In the genomic region with DNA sequence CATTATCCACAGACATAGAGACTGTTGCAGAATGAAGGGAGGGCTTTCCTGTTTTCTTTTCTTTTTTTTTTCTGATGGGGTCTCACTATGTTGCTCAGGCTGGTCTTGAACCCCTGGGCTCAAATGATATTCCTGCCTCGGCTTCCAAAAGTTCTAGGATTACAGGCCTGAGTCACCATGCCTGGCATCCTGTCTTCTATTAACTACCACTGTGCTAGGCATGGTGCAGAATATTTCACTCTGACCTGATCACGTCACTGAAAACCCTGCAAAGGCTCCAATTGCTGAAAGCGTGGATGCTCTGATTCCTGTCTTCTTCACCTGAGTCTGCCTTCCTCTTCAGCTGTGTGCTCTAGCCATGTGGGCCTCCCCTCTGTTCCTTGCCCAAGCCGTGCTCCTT, we compare ENCODE assay signal across 30 cellular contexts. TPM values are rescaled to one million over a fixed set of nuclear protein-coding genes. Genes with fewer than 3 reads are reported as not detected.
DNase-seq lines count a peak whose midpoint lies in the region; ATAC-seq, FAIRE-seq and TF ChIP-seq lines count a peak whose summit lies in the region.
"Had no signal": no experiment of that assay in that cellular context is flagged by ENCODE, and none has a peak within 500 bp of the region (broad histone marks: within the 10 kb centered on the region; RNA-seq: fewer than 3 reads in every experiment).

No MANE protein-coding gene starts in this region.

- no peak for TF ChIP-seq EP300 in H1 (IDR thresholded peaks at IDR 0.05; ENCODE audit: borderline replicate concordance in 1 of 2, low read depth in 2 of 2, low read length in 2 of 2)

- no peak overlapping the region for H3K9ac ChIP-seq in H1 (replicated peaks in 1 of 4; ENCODE audit: extremely low read depth in 1 of 4, low read depth in 3 of 4, low read length in 3 of 4)

- CTCF ChIA-PET in H1 (lab: Charles Lee; ENCODE audit: partially characterized antibody): interaction anchor here (0.9 to 1.6 kb wide), 4 partner anchors 9 to 49 kb away, joined by 3 to 8 read pairs (median 4); no protein-coding TSS in a partner anchor
- CTCF ChIA-PET in naive thymus-derived CD4-positive, alpha-beta T cell (lab: Charles Lee): no interaction called here

- H3K23me2 ChIP-seq in H1 (ENCODE audit: low read depth, low read length): peaks cover 1% of the 10 kb centered on the region; the same call in 1 of the 2 replicates

- peaks cover 0 to 5% of the 10 kb centered on the region in 2 experiments; a peak in 1 of 4 replicates for H3K79me2 ChIP-seq in H1 (ENCODE audit: control insufficient read depth in 1 of 2, insufficient read depth in 2 of 2, low read length in 2 of 2)

- TF ChIP-seq RAD21 in H1 (IDR thresholded peaks at IDR 0.05 in 1 of 2, conservative IDR thresholded peaks at IDR 0.05 in 1 of 2; ENCODE audit: low read depth in 2 of 2, low read length in 2 of 2): no peak

- no peaks in the 10 kb centered on the region for H3K9me3 Mint-ChIP-seq in neural crest cell
- H3K9me3 Mint-ChIP-seq in naive thymus-derived CD4-positive, alpha-beta T cell: no peaks in the 10 kb centered on the region
- no peaks in the 10 kb centered on the region for H3K9me3 Mint-ChIP-seq in activated T-helper 1 cell treated with anti-CD3 and anti-CD28 coated beads, Interleukin-12 subunit alpha, Interleukin-12 subunit beta, Interleukin-2, Interleukin-4 antibody, amounts not matched to agents 30 ng/mL and 10 ng/mL and 1 ng/mL, durations not matched to agents 14 hours and 24 hours and 36 hours
- H3K9me3 Mint-ChIP-seq: activated naive CD8-positive, alpha-beta T cell treated with anti-CD3 and anti-CD28 coated beads, Interleukin-2, amount 50 U/mL, for 24 hours; activated T-cell treated with anti-CD3 and anti-CD28 coated beads, Interleukin-2, amount 50 U/mL, for 24 hours; CD8-positive, alpha-beta T cell; memory B cell had no signal

- peak; percentile 61 for DNase-seq in ELR (ENCODE audit: low read depth)
- peak; percentile 71 for DNase-seq in RCC 7860 (ENCODE audit: low spot score)
- DNase-seq in H1 (ENCODE audit: low read depth in 1 of 2, low spot score in 2 of 2): no peak
- DNase-seq in neural crest cell (ENCODE audit: low read depth, low spot score): no peak
- DNase-seq in germinal center (ENCODE audit: low spot score): no peak
- DNase-seq in naive thymus-derived CD4-positive, alpha-beta T cell: no peak
- no peak for DNase-seq in DMS153 (lab: John Stamatoyannopoulos, UW)
- no peak for DNase-seq in activated T-helper 1 cell treated with anti-CD3 and anti-CD28 coated beads, Interleukin-12 subunit alpha, Interleukin-12 subunit beta, Interleukin-2, Interleukin-4 antibody, amounts not matched to agents 30 ng/mL and 10 ng/mL and 1 ng/mL, durations not matched to agents 14 hours and 24 hours and 36 hours (ENCODE audit: low spot score)
- DNase-seq: activated CD4-positive, alpha-beta T cell treated with anti-CD3 and anti-CD28 coated beads for 48 hours; activated gamma-delta T cell treated with Interleukin-2 at 50 U/mL for 16 hours; activated naive CD8-positive, alpha-beta T cell treated with anti-CD3 and anti-CD28 coated beads, Interleukin-2, amount 50 U/mL, for 24 hours; activated T-cell treated with anti-CD3 and anti-CD28 coated beads, Interleukin-2, amount 50 U/mL, for 24 hours; CD8-positive, alpha-beta T cell; DMS 273 treated with DMSO at 0.1 percent for 48 hours; effector memory CD4-positive, alpha-beta T cell; left colon; NCI-H1048; NCI-H1694; NCI-H446 treated with DMSO at 0.1 percent for 48 hours; NCI-H82; occipital lobe; RPMI8226; small intestine; stimulated activated CD8-positive, alpha-beta memory T cell treated with anti-CD3 and anti-CD28 coated beads, Interleukin-4, amount 100 ng/mL, for 48 hours; T-helper 17 cell; tibial artery had no signal

- H3K4me2 ChIP-seq in H1 (ENCODE audit: insufficient read depth in 1 of 2, low read depth in 2 of 2, low read length in 2 of 2): no peak overlapping the region

- peak overlapping the region; percentile 0 for H3K27ac Mint-ChIP-seq in neural crest cell (ENCODE audit: unreplicated experiment)
- no peak overlapping the region for H3K27ac Mint-ChIP-seq in naive thymus-derived CD4-positive, alpha-beta T cell
- no peak overlapping the region for H3K27ac Mint-ChIP-seq in activated T-helper 1 cell treated with anti-CD3 and anti-CD28 coated beads, Interleukin-12 subunit alpha, Interleukin-12 subunit beta, Interleukin-2, Interleukin-4 antibody, amounts not matched to agents 30 ng/mL and 10 ng/mL and 1 ng/mL, durations not matched to agents 14 hours and 24 hours and 36 hours
- H3K27ac Mint-ChIP-seq: activated naive CD8-positive, alpha-beta T cell treated with anti-CD3 and anti-CD28 coated beads, Interleukin-2, amount 50 U/mL, for 24 hours; activated T-cell treated with anti-CD3 and anti-CD28 coated beads, Interleukin-2, amount 50 U/mL, for 24 hours; B cell; CD8-positive, alpha-beta T cell; memory B cell had no signal

- H3K18ac ChIP-seq in H1 (ENCODE audit: extremely low read depth, low read length): peak overlapping the region; percentile 85

- no peak for TF ChIP-seq POLR2A in H1 (IDR thresholded peaks at IDR 0.05; ENCODE audit: control extremely low read depth in 1 of 2, low read depth in 2 of 2, low read length in 2 of 2)

- peak overlapping the region; percentile 93; the same call in 1 of the 2 replicates for H2BK5ac ChIP-seq in H1 (ENCODE audit: low read depth, low read length)

- no peaks in the 10 kb centered on the region for H3K9me3 ChIP-seq in H1 (ENCODE audit: insufficient read depth in 2 of 2, low read depth in 1 of 2, low read length in 1 of 2)
- H3K9me3 ChIP-seq in naive thymus-derived CD4-positive, alpha-beta T cell (ENCODE audit: control insufficient read depth in 2 of 3, low read length in 3 of 3): no peaks in the 10 kb centered on the region
- H3K9me3 ChIP-seq: tibial artery had no signal

- intact Hi-C loops in naive thymus-derived CD4-positive, alpha-beta T cell (cut with micrococcal nuclease): no loop called here
- intact Hi-C loops in activated T-helper 1 cell treated with anti-CD3 and anti-CD28 coated beads, Interleukin-12 subunit alpha, Interleukin-12 subunit beta, Interleukin-2, Interleukin-4 antibody, amounts not matched to agents 30 ng/mL and 10 ng/mL and 1 ng/mL, durations not matched to agents 14 hours and 24 hours and 36 hours (cut with micrococcal nuclease): no loop called here

- H3K56ac ChIP-seq in H1 (replicated peaks; ENCODE audit: insufficient read length, low read depth, low read length): no peak overlapping the region

- H3K27me3 ChIP-seq in H1 (replicated peaks in 1 of 4; ENCODE audit: control insufficient read depth in 3 of 4, extremely low read depth in 1 of 4, insufficient read depth in 3 of 4, low read length in 3 of 4): no peaks in the 10 kb centered on the region
- no peaks in the 10 kb centered on the region for H3K27me3 ChIP-seq in naive thymus-derived CD4-positive, alpha-beta T cell (ENCODE audit: control insufficient read depth in 2 of 2, insufficient read depth in 2 of 2, low read length in 2 of 2)
- H3K27me3 ChIP-seq: tibial artery had no signal

- peak overlapping the region; percentile 100 for H2BK12ac ChIP-seq in H1 (ENCODE audit: low read depth, low read length)

- H3K4me3 Mint-ChIP-seq in neural crest cell: no peak overlapping the region
- H3K4me3 Mint-ChIP-seq in naive thymus-derived CD4-positive, alpha-beta T cell: no peak overlapping the region
- H3K4me3 Mint-ChIP-seq in activated T-helper 1 cell treated with anti-CD3 and anti-CD28 coated beads, Interleukin-12 subunit alpha, Interleukin-12 subunit beta, Interleukin-2, Interleukin-4 antibody, amounts not matched to agents 30 ng/mL and 10 ng/mL and 1 ng/mL, durations not matched to agents 14 hours and 24 hours and 36 hours: no peak overlapping the region
- H3K4me3 Mint-ChIP-seq: activated naive CD8-positive, alpha-beta T cell treated with anti-CD3 and anti-CD28 coated beads, Interleukin-2, amount 50 U/mL, for 24 hours; activated T-cell treated with anti-CD3 and anti-CD28 coated beads, Interleukin-2, amount 50 U/mL, for 24 hours; B cell; CD8-positive, alpha-beta T cell; memory B cell; T-helper 17 cell had no signal

- FAIRE-seq in RCC 7860 (lab: Jason Lieb, UNC) (peak; percentile 67), H1 (lab: Jason Lieb, UNC) (no peak)
- FAIRE-seq: frontal cortex, G401.6, small intestine had no signal

- H2BK120ac ChIP-seq in H1 (replicated peaks; ENCODE audit: low read depth, low read length): peak overlapping the region; percentile 16

- no peaks in the 10 kb centered on the region for H3K36me3 ChIP-seq in H1 (ENCODE audit: control insufficient read depth in 2 of 4, insufficient read depth in 4 of 4, low read length in 3 of 4)
- H3K36me3 ChIP-seq in naive thymus-derived CD4-positive, alpha-beta T cell (ENCODE audit: control insufficient read depth in 2 of 3, insufficient read depth in 3 of 3, low read length in 3 of 3): no peaks in the 10 kb centered on the region
- H3K36me3 ChIP-seq: tibial artery had no signal

- no peak overlapping the region for H4K8ac ChIP-seq in H1 (ENCODE audit: extremely low read depth, insufficient read depth, low read length)

- no peaks in the 10 kb centered on the region for H3K27me3 Mint-ChIP-seq in neural crest cell (ENCODE audit: low read depth)
- H3K27me3 Mint-ChIP-seq in naive thymus-derived CD4-positive, alpha-beta T cell: peaks cover 0 to 3% (median 0%) of the 10 kb centered on the region in 5 donors
- H3K27me3 Mint-ChIP-seq in activated T-helper 1 cell treated with anti-CD3 and anti-CD28 coated beads, Interleukin-12 subunit alpha, Interleukin-12 subunit beta, Interleukin-2, Interleukin-4 antibody, amounts not matched to agents 30 ng/mL and 10 ng/mL and 1 ng/mL, durations not matched to agents 14 hours and 24 hours and 36 hours (ENCODE audit: insufficient read depth): peaks cover 2% of the 10 kb centered on the region
- H3K27me3 Mint-ChIP-seq: activated naive CD8-positive, alpha-beta T cell treated with anti-CD3 and anti-CD28 coated beads, Interleukin-2, amount 50 U/mL, for 24 hours; activated T-cell treated with anti-CD3 and anti-CD28 coated beads, Interleukin-2, amount 50 U/mL, for 24 hours; B cell; memory B cell; T-helper 17 cell had no signal

- H3K27ac ChIP-seq in H1 (ENCODE audit: low read depth, low read length): no peak overlapping the region
- H3K27ac ChIP-seq in naive thymus-derived CD4-positive, alpha-beta T cell (ENCODE audit: low read depth, low read length): no peak overlapping the region
- H3K27ac ChIP-seq: tibial artery had no signal

- no peak for ATAC-seq in naive thymus-derived CD4-positive, alpha-beta T cell
- ATAC-seq: activated naive CD8-positive, alpha-beta T cell treated with anti-CD3 and anti-CD28 coated beads, Interleukin-2, amount 50 U/mL, for 24 hours; CD8-positive, alpha-beta T cell; left colon; T-helper 17 cell had no signal

- H3K79me1 ChIP-seq in H1 (ENCODE audit: low read depth, low read length): no peaks in the 10 kb centered on the region

- peaks cover 17% of the 10 kb centered on the region for H3K4me1 Mint-ChIP-seq in neural crest cell
- peaks cover 0 to 5% (median 0%) of the 10 kb centered on the region in 7 donors for H3K4me1 Mint-ChIP-seq in naive thymus-derived CD4-positive, alpha-beta T cell
- no peaks in the 10 kb centered on the region for H3K4me1 Mint-ChIP-seq in activated T-helper 1 cell treated with anti-CD3 and anti-CD28 coated beads, Interleukin-12 subunit alpha, Interleukin-12 subunit beta, Interleukin-2, Interleukin-4 antibody, amounts not matched to agents 30 ng/mL and 10 ng/mL and 1 ng/mL, durations not matched to agents 14 hours and 24 hours and 36 hours (ENCODE audit: low read depth)
- H3K4me1 Mint-ChIP-seq: B cell, memory B cell had no signal

- H2BK20ac ChIP-seq in H1 (ENCODE audit: low read length): peak overlapping the region; percentile 81

- H3K14ac ChIP-seq in H1 (ENCODE audit: insufficient read length): no peak overlapping the region

- peak overlapping the region; percentile 27 for H4K91ac ChIP-seq in H1 (replicated peaks; ENCODE audit: insufficient read length, low read length)

- no peak overlapping the region for H2AFZ ChIP-seq in H1 (ENCODE audit: low read length)

- peak overlapping the region; percentile 23 for H3K4ac ChIP-seq in H1 (replicated peaks; ENCODE audit: insufficient read length, low read depth, low read length)

- H2AK5ac ChIP-seq in H1 (ENCODE audit: low read depth, low read length): peak overlapping the region; percentile 85; the same call in 1 of the 2 replicates

- no peak overlapping the region for H4K5ac ChIP-seq in H1 (ENCODE audit: insufficient read length, low read depth, low read length)

- no peak for TF ChIP-seq CTCF in H1 (IDR thresholded peaks at IDR 0.05; ENCODE audit: control extremely low read depth in 1 of 3, insufficient read depth in 1 of 3, low read depth in 1 of 3, low read length in 3 of 3)
- no peak for TF ChIP-seq CTCF in neural crest cell (conservative IDR thresholded peaks at IDR 0.05)

- no peaks in the 10 kb centered on the region for H4K20me1 ChIP-seq in H1 (replicated peaks in 1 of 2; ENCODE audit: control insufficient read depth in 1 of 2, insufficient read depth in 2 of 2, low read length in 2 of 2)

- no peak overlapping the region for H3K4me3 ChIP-seq in H1 (ENCODE audit: extremely low read depth in 1 of 4, insufficient read depth in 2 of 4, low read depth in 3 of 4, low read length in 4 of 4)
- no peak overlapping the region for H3K4me3 ChIP-seq in naive thymus-derived CD4-positive, alpha-beta T cell (ENCODE audit: low read length)
- H3K4me3 ChIP-seq: tibial artery had no signal

- peaks cover 19 to 31% (median 29%) of the 10 kb centered on the region in 4 experiments for H3K4me1 ChIP-seq in H1 (replicated peaks in 1 of 4; ENCODE audit: control insufficient read depth in 3 of 4, insufficient read depth in 4 of 4, low read length in 3 of 4)
- H3K4me1 ChIP-seq in naive thymus-derived CD4-positive, alpha-beta T cell (ENCODE audit: control insufficient read depth in 2 of 2, insufficient read depth in 2 of 2, low read length in 2 of 2): no peaks in the 10 kb centered on the region
- H3K4me1 ChIP-seq: tibial artery had no signal

- POLR2A ChIA-PET in H1 (lab: Charles Lee; ENCODE audit: partially characterized antibody): interaction anchor here (1.2 to 4.8 kb wide), 3 partner anchors 10 to 66 kb away, joined by 3 to 50 read pairs (median 9); partner anchors contain the start of genes COMMD7, DNMT3B and MAPRE1
- POLR2A ChIA-PET in naive thymus-derived CD4-positive, alpha-beta T cell (lab: Charles Lee): no interaction called here

- 0 out of 2 replicates have a peak overlapping the region, but pooled peaks have one; percentile 19 for H2BK15ac ChIP-seq in H1 (ENCODE audit: low read length)

- no peak overlapping the region for H3K23ac ChIP-seq in H1 (ENCODE audit: insufficient read length)

- H3K36me3 Mint-ChIP-seq in neural crest cell (ENCODE audit: low read depth): no peaks in the 10 kb centered on the region
- H3K36me3 Mint-ChIP-seq in naive thymus-derived CD4-positive, alpha-beta T cell: no peaks in the 10 kb centered on the region
- no peaks in the 10 kb centered on the region for H3K36me3 Mint-ChIP-seq in activated T-helper 1 cell treated with anti-CD3 and anti-CD28 coated beads, Interleukin-12 subunit alpha, Interleukin-12 subunit beta, Interleukin-2, Interleukin-4 antibody, amounts not matched to agents 30 ng/mL and 10 ng/mL and 1 ng/mL, durations not matched to agents 14 hours and 24 hours and 36 hours (ENCODE audit: low read depth)
- H3K36me3 Mint-ChIP-seq: CD8-positive, alpha-beta T cell; memory B cell had no signal

- WGBS in H1 (ENCODE audit: extremely low coverage in 1 of 2, insufficient coverage in 1 of 2, insufficient read length in 1 of 2, insufficient replicate concordance in 2 of 2, low coverage in 1 of 2, low lambda C conversion rate in 2 of 2, missing lambda C conversion rate in 1 of 2), 2 experiments: 84% methylated on average over 4 of the region's 4 CpGs; no CpG with 5 or more reads in 1 of the 2 experiments

RNA-seq across cellular contexts. Expression of gene DNMT3B, which starts 8.5 kb away (rescaled TPM):
- total RNA-seq in H1 (2021; fragmentation: NEBNext Ultra II Directional; extraction: Animal tissue kit (Norgen Biotek cat#: 25700)): 1,016 and 1,038 TPM in 2 replicates
- 433 and 469 TPM in 2 replicates for polyA plus RNA-seq in H1 (2011; rRNA removed)
- 457 TPM for polyA plus RNA-seq in H1 (2011; cell fraction: cytosol; rRNA removed)
- 676 TPM for polyA plus RNA-seq in H1 (2011; cell fraction: nucleus; rRNA removed)
- 568 to 702 TPM (median 611 TPM) in 4 replicates for polyA plus RNA-seq in H1 (2012, experiment 1 of 2)
- 410 TPM for polyA plus RNA-seq in H1 (2012, experiment 2 of 2)
- 587 TPM for polyA plus RNA-seq in H1 (2013, experiment 1 of 2)
- 555 TPM for polyA plus RNA-seq in H1 (2013, experiment 2 of 2)
- polyA minus RNA-seq in H1 (2011; rRNA and poly(A)+ RNA removed): 327 and 359 TPM in 2 replicates
- 389 TPM for polyA minus RNA-seq in H1 (2011; cell fraction: cytosol; rRNA and poly(A)+ RNA removed)
- 257 TPM for polyA minus RNA-seq in H1 (2011; cell fraction: nucleus; rRNA and poly(A)+ RNA removed)
- 57.3 and 58.0 TPM in 2 replicates for total RNA-seq in neural crest cell
- total RNA-seq in naive thymus-derived CD4-positive, alpha-beta T cell: 1 to 10 TPM in 1 of 5 experiments, under 1 TPM in 4; 0.32 to 2.5 (median 0.66) TPM
- under 1 TPM; 0.33 to 0.72 TPM for polyA plus RNA-seq in naive thymus-derived CD4-positive, alpha-beta T cell
- 0.75 and 0.93 TPM in 2 replicates for total RNA-seq in activated T-helper 1 cell treated with anti-CD3 and anti-CD28 coated beads, Interleukin-12 subunit alpha, Interleukin-12 subunit beta, Interleukin-2, Interleukin-4 antibody, amounts not matched to agents 30 ng/mL and 10 ng/mL and 1 ng/mL, durations not matched to agents 14 hours and 24 hours and 36 hours

RNA-seq across cellular contexts. Expression of gene COMMD7, which starts 10.5 kb away (rescaled TPM):
- 48.8 and 48.9 TPM in 2 replicates for total RNA-seq in H1 (2021; fragmentation: NEBNext Ultra II Directional; extraction: Animal tissue kit (Norgen Biotek cat#: 25700))
- 39.4 and 39.8 TPM in 2 replicates for polyA plus RNA-seq in H1 (2011; rRNA removed)
- 41.8 TPM for polyA plus RNA-seq in H1 (2011; cell fraction: cytosol; rRNA removed)
- polyA plus RNA-seq in H1 (2011; cell fraction: nucleus; rRNA removed): 37.4 TPM
- 37.7 to 43.8 TPM (median 39.0 TPM) in 4 replicates for polyA plus RNA-seq in H1 (2012, experiment 1 of 2)
- polyA plus RNA-seq in H1 (2012, experiment 2 of 2): 51.1 TPM
- 50.4 TPM for polyA plus RNA-seq in H1 (2013, experiment 1 of 2)
- polyA plus RNA-seq in H1 (2013, experiment 2 of 2): 48.5 TPM
- 26.8 and 28.1 TPM in 2 replicates for polyA minus RNA-seq in H1 (2011; rRNA and poly(A)+ RNA removed)
- polyA minus RNA-seq in H1 (2011; cell fraction: cytosol; rRNA and poly(A)+ RNA removed): 16.2 TPM
- 27.2 TPM for polyA minus RNA-seq in H1 (2011; cell fraction: nucleus; rRNA and poly(A)+ RNA removed)
- total RNA-seq in neural crest cell: 60.4 and 65.3 TPM in 2 replicates
- 10 to 100 TPM; 31.5 to 66.3 (median 40.3) TPM for total RNA-seq in naive thymus-derived CD4-positive, alpha-beta T cell
- polyA plus RNA-seq in naive thymus-derived CD4-positive, alpha-beta T cell: 100 to 1,000 TPM; 141 TPM
- 41.3 and 43.0 TPM in 2 replicates for total RNA-seq in activated T-helper 1 cell treated with anti-CD3 and anti-CD28 coated beads, Interleukin-12 subunit alpha, Interleukin-12 subunit beta, Interleukin-2, Interleukin-4 antibody, amounts not matched to agents 30 ng/mL and 10 ng/mL and 1 ng/mL, durations not matched to agents 14 hours and 24 hours and 36 hours

Comparison
In these comparisons a context has a peak if more than half of its experiments do, and no peak if none do; other contexts are left out.
1. DNase-seq: peak in ELR (single experiment) and RCC 7860 (single experiment); none in H1 (0 of 2), neural crest cell (single experiment), germinal center (single experiment), naive thymus-derived CD4-positive, alpha-beta T cell (0 of 9), DMS153 (single experiment) and activated T-helper 1 cell treated with anti-CD3 and anti-CD28 coated beads, Interleukin-12 subunit alpha, Interleukin-12 subunit beta, Interleukin-2, Interleukin-4 antibody, amounts not matched to agents 30 ng/mL and 10 ng/mL and 1 ng/mL, durations not matched to agents 14 hours and 24 hours and 36 hours (single experiment).
2. RNA of gene DNMT3B, which starts 8.5 kb away (total RNA-seq): 1,016 to 1,038 TPM in H1; 57.3 to 58.0 TPM in neural crest cell, 0.75 to 0.93 TPM in activated T-helper 1 cell treated with anti-CD3 and anti-CD28 coated beads, Interleukin-12 subunit alpha, Interleukin-12 subunit beta, Interleukin-2, Interleukin-4 antibody, amounts not matched to agents 30 ng/mL and 10 ng/mL and 1 ng/mL, durations not matched to agents 14 hours and 24 hours and 36 hours and 0.32 to 2.5 TPM in naive thymus-derived CD4-positive, alpha-beta T cell; every median in the first group is over 10 times any median in the second.